In the genomic region with DNA sequence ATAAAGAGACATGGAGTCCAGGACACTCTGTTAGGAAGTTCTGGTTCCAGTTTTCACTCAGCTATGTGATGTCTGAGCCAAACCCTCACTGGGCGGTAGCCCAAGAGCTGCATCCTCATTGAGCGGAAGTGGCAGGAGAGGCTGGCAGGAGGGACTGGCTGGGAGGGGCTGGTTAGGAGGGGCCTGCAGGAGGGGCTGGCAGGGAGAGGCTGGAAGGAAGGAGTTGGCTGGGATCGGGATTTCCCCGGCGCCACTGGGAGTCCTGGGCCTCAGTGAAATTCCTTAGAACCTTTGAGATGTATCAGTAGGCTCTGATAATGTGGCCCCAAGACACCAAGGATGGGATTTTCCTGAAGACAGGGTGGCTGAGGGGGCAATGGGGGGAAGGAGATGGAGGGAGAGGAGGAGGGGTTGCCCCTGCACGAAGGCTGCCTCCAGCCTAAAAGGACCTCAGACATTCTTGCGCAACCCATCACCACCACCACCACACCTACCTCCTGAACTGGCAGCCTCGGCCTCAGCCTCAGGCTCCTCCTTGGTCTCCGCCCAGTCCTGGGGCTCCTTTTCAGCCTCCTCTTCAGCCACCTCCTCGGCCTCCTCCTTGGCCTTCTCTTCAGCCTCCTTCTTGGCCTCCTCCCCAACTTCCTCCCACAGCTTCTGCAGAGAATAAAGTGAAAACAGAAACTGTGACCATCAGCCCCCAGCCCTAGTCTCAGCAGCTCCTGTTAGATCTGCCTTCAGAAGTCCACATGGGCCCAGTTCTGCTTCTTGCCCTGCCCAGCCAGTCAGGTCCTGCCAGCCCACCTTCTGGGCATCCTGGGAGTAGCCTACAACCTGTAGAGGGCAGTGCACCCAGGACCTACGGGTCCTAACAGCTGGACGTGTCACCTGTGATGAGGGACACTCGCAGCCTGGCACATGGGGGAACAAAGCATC, we compare ENCODE assay signal across 9 cellular contexts. TPM values are rescaled to one million over a fixed set of nuclear protein-coding genes. Genes with fewer than 3 reads are reported as not detected.
DNase-seq lines count a peak whose midpoint lies in the region; ATAC-seq, FAIRE-seq and TF ChIP-seq lines count a peak whose summit lies in the region.
"Had no signal": no experiment of that assay in that cellular context is flagged by ENCODE, and none has a peak within 500 bp of the region (broad histone marks: within the 10 kb centered on the region; RNA-seq: fewer than 3 reads in every experiment).

No MANE protein-coding gene starts in this region.

- DNase-seq in GM03348 (ENCODE audit: low spot score) (peak; percentile 93), RCC 7860 (ENCODE audit: low spot score) (peak; percentile 85), fibroblast of the conjunctiva (ENCODE audit: low read depth) (peak; percentile 53), progenitor cell of endocrine pancreas (ENCODE audit: low spot score, unreplicated experiment) (no peak), NCI-H748 (lab: John Stamatoyannopoulos, UW; ENCODE audit: unreplicated experiment) (no peak), NCI-H526 treated with DMSO at 0.1 percent for 48 hours (lab: John Stamatoyannopoulos, UW) (no peak)
- DNase-seq in activated naive CD8-positive, alpha-beta T cell treated with anti-CD3 and anti-CD28 coated beads for 36 hours, result no peak
- DNase-seq: NCI-H1417 treated with DMSO at 0.1 percent for 48 hours had no signal

- H3K4me1 Mint-ChIP-seq in progenitor cell of endocrine pancreas (ENCODE audit: low read depth), result no peaks in the 10 kb centered on the region
- H3K4me1 Mint-ChIP-seq in activated naive CD8-positive, alpha-beta T cell treated with anti-CD3 and anti-CD28 coated beads for 36 hours, result no peaks in the 10 kb centered on the region

- no peak for ATAC-seq in HG03196 (IDR thresholded peaks at IDR 0.05; ENCODE audit: unreplicated experiment)

- peaks cover 10% of the 10 kb centered on the region for H3K27me3 Mint-ChIP-seq in progenitor cell of endocrine pancreas
- H3K27me3 Mint-ChIP-seq in activated naive CD8-positive, alpha-beta T cell treated with anti-CD3 and anti-CD28 coated beads for 36 hours, result peaks cover 6% of the 10 kb centered on the region

- no peaks in the 10 kb centered on the region for H3K36me3 Mint-ChIP-seq in progenitor cell of endocrine pancreas (ENCODE audit: insufficient read depth)
- no peaks in the 10 kb centered on the region for H3K36me3 Mint-ChIP-seq in activated naive CD8-positive, alpha-beta T cell treated with anti-CD3 and anti-CD28 coated beads for 36 hours

- FAIRE-seq in RCC 7860 (lab: Jason Lieb, UNC), result peak; percentile 88

- no peak overlapping the region for H3K4me3 Mint-ChIP-seq in progenitor cell of endocrine pancreas (ENCODE audit: low read depth)
- H3K4me3 Mint-ChIP-seq in activated naive CD8-positive, alpha-beta T cell treated with anti-CD3 and anti-CD28 coated beads for 36 hours, result no peak overlapping the region

- TF ChIP-seq CTCF in progenitor cell of endocrine pancreas (IDR thresholded peaks at IDR 0.05; ENCODE audit: unreplicated experiment), result peak; percentile 25

- H3K9me3 Mint-ChIP-seq in progenitor cell of endocrine pancreas (ENCODE audit: low read depth), result no peaks in the 10 kb centered on the region
- no peaks in the 10 kb centered on the region for H3K9me3 Mint-ChIP-seq in activated naive CD8-positive, alpha-beta T cell treated with anti-CD3 and anti-CD28 coated beads for 36 hours

- no peak overlapping the region for H3K27ac Mint-ChIP-seq in progenitor cell of endocrine pancreas
- no peak overlapping the region for H3K27ac Mint-ChIP-seq in activated naive CD8-positive, alpha-beta T cell treated with anti-CD3 and anti-CD28 coated beads for 36 hours

RNA-seq across cellular contexts. Expression of a gene that starts 31.7 kb away (rescaled TPM):
- total RNA-seq in progenitor cell of endocrine pancreas, result not detected in 2 replicates
- not detected for total RNA-seq in activated naive CD8-positive, alpha-beta T cell treated with anti-CD3 and anti-CD28 coated beads for 36 hours

Comparison
In these comparisons a context has a peak if more than half of its experiments do, and no peak if none do; other contexts are left out.
1. DNase-seq: peak in GM03348 (single experiment), RCC 7860 (single experiment) and fibroblast of the conjunctiva (single experiment); none in progenitor cell of endocrine pancreas (single experiment), NCI-H748 (single experiment), NCI-H526 treated with DMSO at 0.1 percent for 48 hours (single experiment) and activated naive CD8-positive, alpha-beta T cell treated with anti-CD3 and anti-CD28 coated beads for 36 hours (single experiment).